ENCODE assay signal across 8 cellular contexts in the genomic region with DNA sequence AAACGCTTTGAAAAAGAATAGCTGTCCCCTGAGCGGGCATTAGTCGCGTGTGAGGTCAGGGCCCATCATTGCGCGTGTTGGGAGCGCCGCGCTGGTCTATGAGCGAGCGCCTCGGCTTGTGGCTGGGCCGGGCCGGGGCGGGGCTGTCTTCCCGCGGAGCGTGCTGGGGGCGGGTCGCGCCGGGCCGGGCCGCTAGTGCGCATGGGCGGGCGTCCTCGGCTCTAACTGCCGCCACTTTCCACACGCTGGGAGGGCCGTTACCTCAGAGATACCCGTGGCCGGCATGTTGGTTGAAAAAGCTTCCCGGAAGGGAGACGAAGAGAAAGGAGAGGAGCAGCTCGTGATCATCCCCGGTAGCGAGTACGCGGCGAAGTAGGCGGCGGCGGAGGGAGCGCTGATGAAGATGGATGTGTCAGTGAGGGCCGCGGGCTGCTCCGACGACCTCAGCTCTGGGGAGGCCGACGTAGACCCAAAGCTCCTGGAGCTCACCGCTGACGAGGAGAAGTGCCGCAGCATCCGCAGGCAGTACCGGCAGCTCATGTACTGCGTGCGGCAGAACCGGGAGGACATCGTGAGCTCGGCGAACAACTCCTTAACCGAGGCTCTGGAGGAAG. TPM values are rescaled to one million over a fixed set of nuclear protein-coding genes. Genes with fewer than 3 reads are reported as not detected.
DNase-seq lines count a peak whose midpoint lies in the region; ATAC-seq, FAIRE-seq and TF ChIP-seq lines count a peak whose summit lies in the region.

A gene (plus strand): TSS at position 202 of the 614 bp plus-strand sequence. CDS start 196 bp downstream, at position 398.

- H3K9me3 ChIP-seq in iPS-20b (ENCODE audit: insufficient read depth, low read depth, low read length) (no peaks in the 10 kb centered on the region), skeletal muscle tissue (ENCODE audit: control insufficient read depth in 3 of 3, low read length in 3 of 3) (no peaks in the 10 kb centered on the region)

- no peak within 1 kb of the TSS for H3K27ac ChIP-seq in iPS-20b (ENCODE audit: low read length)
- peak within 1 kb of the TSS; percentile 71 for H3K27ac ChIP-seq in skeletal muscle tissue (ENCODE audit: low read depth, low read length)

- peak; percentile 80 for ATAC-seq in GM18505 (IDR thresholded peaks at IDR 0.05; ENCODE audit: unreplicated experiment)
- peak; percentile 90 for ATAC-seq in HG02970 (IDR thresholded peaks at IDR 0.05; ENCODE audit: low FRiP score, unreplicated experiment)

- no peaks in the 10 kb centered on the region for H3K27me3 ChIP-seq in bronchial epithelial cell (ENCODE audit: control insufficient read depth, insufficient read depth, low read length)
- no peaks in the 10 kb centered on the region for H3K27me3 ChIP-seq in iPS-20b (ENCODE audit: insufficient read depth, low read length)
- H3K27me3 ChIP-seq in skeletal muscle tissue (ENCODE audit: control insufficient read depth in 3 of 3, insufficient read depth in 3 of 3, low read length in 3 of 3) = no peaks in the 10 kb centered on the region

- H3K4me1 ChIP-seq in iPS-20b (ENCODE audit: insufficient read depth, low read length) = peaks cover 9% of the 10 kb centered on the region; the same call in 1 of the 2 replicates
- H3K4me1 ChIP-seq in skeletal muscle tissue (ENCODE audit: control insufficient read depth in 3 of 3, insufficient read depth in 3 of 3, low read length in 3 of 3) = peaks cover 16 to 43% (median 21%) of the 10 kb centered on the region in 3 donors

- no peak for FAIRE-seq in bronchial epithelial cell (lab: Jason Lieb, UNC)

- TF ChIP-seq CTCF in bronchial epithelial cell (IDR thresholded peaks at IDR 0.05; ENCODE audit: insufficient read depth, low read length, severe bottlenecking) = no peak

- H3K9ac ChIP-seq in iPS-20b (ENCODE audit: low read depth, low read length) (peak within 1 kb of the TSS; percentile 45; the same call in 1 of the 2 replicates), skeletal muscle tissue (ENCODE audit: low read depth in 1 of 3, low read length in 3 of 3) (peak within 1 kb of the TSS; percentile 66 to 75 (median 68))

- H3K4me3 ChIP-seq in bronchial epithelial cell (ENCODE audit: low read depth, low read length) (peak within 1 kb of the TSS; percentile 31), iPS-20b (ENCODE audit: low read length) (peak within 1 kb of the TSS; percentile 62; the same call in 1 of the 2 replicates), skeletal muscle tissue (ENCODE audit: low read length in 3 of 3) (peak within 1 kb of the TSS; percentile 54 to 72 (median 63))

- H3K36me3 ChIP-seq in bronchial epithelial cell (ENCODE audit: control insufficient read depth, insufficient read depth, low read length) (peaks cover 9% of the 10 kb centered on the region), iPS-20b (ENCODE audit: insufficient read depth, low read depth, low read length) (peaks cover 44% of the 10 kb centered on the region), skeletal muscle tissue (ENCODE audit: control insufficient read depth in 3 of 3, insufficient read depth in 3 of 3, low read length in 3 of 3) (no peaks in the 10 kb centered on the region)

- no peak for TF ChIP-seq POLR2A in GM18505 (IDR thresholded peaks at IDR 0.05; ENCODE audit: borderline replicate concordance, extremely low read depth, insufficient read depth, insufficient read length)

- peak; percentile 71 to 86 (median 78) for DNase-seq in activated CD4-positive, CD25-positive, alpha-beta regulatory T cell (lab: John Stamatoyannopoulos, UW)
- DNase-seq in bronchial epithelial cell (ENCODE audit: low read depth) (peak; percentile 51), NAMALWA (ENCODE audit: low spot score) (no peak), COLO668 (lab: John Stamatoyannopoulos, UW; ENCODE audit: unreplicated experiment) (no peak)

RNA-seq across cellular contexts. Expression of the gene that starts here (rescaled TPM):
- total RNA-seq in bronchial epithelial cell = 1.9 and 2.4 TPM in 2 replicates
- total RNA-seq in skeletal muscle tissue = 2.1 TPM

Comparison
In these comparisons a context has a peak if more than half of its experiments do, and no peak if none do; other contexts are left out.
1. DNase-seq: peak in activated CD4-positive, CD25-positive, alpha-beta regulatory T cell (4 of 4) and bronchial epithelial cell (single experiment); none in NAMALWA (single experiment) and COLO668 (single experiment).
2. Peak in every context shown above with its lines, with median percentiles within 50 percentile points of each other: H3K4me3 ChIP-seq.